Comparison of ENCODE assay signal across 3 cellular contexts in genomic region chr2:231455890-231456289, GRCh38.
TF ChIP-seq lines count a peak whose summit lies in the region.

No MANE protein-coding gene starts in this region.

TF ChIP-seq in A549, 52 proteins besides CTCF, POLR2A, EP300 and RAD21:
- TF ChIP-seq REST (IDR thresholded peaks at IDR 0.05) (no peak), HOXA7 (CRISPR knock-in tag; IDR thresholded peaks at IDR 0.05) (no peak), BCL3 (IDR thresholded peaks at IDR 0.05) (0 out of 3 replicates have a peak, but pooled peaks have one; percentile 3)

TF ChIP-seq in WTC11, 78 proteins besides CTCF, POLR2A, EP300 and RAD21:
- TF ChIP-seq PRRX2 (CRISPR knock-in tag; IDR thresholded peaks at IDR 0.05) (no peak), TP53 (CRISPR knock-in tag; IDR thresholded peaks at IDR 0.05) (no peak), SP1 (CRISPR knock-in tag; conservative IDR thresholded peaks at IDR 0.05) (no peak), FOXP4 (CRISPR knock-in tag; IDR thresholded peaks at IDR 0.05) (no peak), ZNF317 (CRISPR knock-in tag; IDR thresholded peaks at IDR 0.05; ENCODE audit: borderline replicate concordance, low read depth) (no peak), TEAD4 (CRISPR knock-in tag; IDR thresholded peaks at IDR 0.05) (no peak), PRDM15 (CRISPR knock-in tag; IDR thresholded peaks at IDR 0.05) (no peak), FOXP1 (CRISPR knock-in tag; IDR thresholded peaks at IDR 0.05; ENCODE audit: borderline replicate concordance) (no peak)

TF ChIP-seq in endothelial cell of umbilical vein, 7 proteins besides CTCF, POLR2A, EP300 and RAD21:
- no peak for TF ChIP-seq EZH2 (IDR thresholded peaks at IDR 0.05; ENCODE audit: borderline replicate concordance, low read depth, low read length, severe bottlenecking)
- no peak for TF ChIP-seq MYC (IDR thresholded peaks at IDR 0.05; ENCODE audit: low read depth, low read length)
- TF ChIP-seq FOS (IDR thresholded peaks at IDR 0.05; ENCODE audit: borderline replicate concordance, insufficient read depth, low read length), result no peak
- TF ChIP-seq GATA2 (IDR thresholded peaks at IDR 0.05; ENCODE audit: insufficient read depth, insufficient read length, low read depth, low read length), result no peak
- no peak for TF ChIP-seq JUN (IDR thresholded peaks at IDR 0.05; ENCODE audit: borderline replicate concordance, insufficient read depth, insufficient read length, low read depth)
